In the genomic region with DNA sequence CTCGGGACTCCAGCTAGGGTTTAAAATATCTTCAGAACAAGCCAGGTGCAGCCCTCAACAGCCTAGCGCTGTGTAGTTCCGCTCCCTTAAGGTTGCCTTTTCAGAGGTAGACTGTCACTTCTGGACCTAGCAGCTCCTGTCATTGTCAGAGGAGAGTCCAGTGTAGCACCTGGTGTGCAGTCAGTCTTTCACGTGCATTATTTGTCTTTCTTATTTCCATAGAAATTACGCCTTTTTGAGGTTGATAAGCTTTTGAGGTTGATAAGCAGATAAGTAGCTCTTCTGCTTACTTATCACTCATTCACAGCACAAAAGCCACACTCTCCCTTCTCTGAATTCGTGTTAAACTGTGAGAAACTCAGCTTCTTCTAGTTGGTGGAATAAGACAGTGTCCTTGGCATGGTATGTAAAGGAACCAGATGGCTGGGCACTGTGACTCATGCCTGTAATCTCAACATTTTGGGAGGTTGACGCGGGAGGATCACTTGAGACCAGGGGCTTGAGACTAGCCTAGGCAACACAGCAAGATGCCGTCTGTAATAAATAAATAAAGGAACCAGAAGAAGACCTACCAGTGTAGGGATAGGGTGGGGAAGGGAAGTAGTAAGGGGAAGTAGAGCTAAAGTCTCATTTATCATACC, we compare ENCODE assay signal across 1 cellular context.
TF ChIP-seq lines count a peak whose summit lies in the region.

No MANE protein-coding gene starts in this region.

TF ChIP-seq in K562, 482 proteins besides CTCF, POLR2A, EP300 and RAD21 (continued from another document):
- TF ChIP-seq, protein P1, sequence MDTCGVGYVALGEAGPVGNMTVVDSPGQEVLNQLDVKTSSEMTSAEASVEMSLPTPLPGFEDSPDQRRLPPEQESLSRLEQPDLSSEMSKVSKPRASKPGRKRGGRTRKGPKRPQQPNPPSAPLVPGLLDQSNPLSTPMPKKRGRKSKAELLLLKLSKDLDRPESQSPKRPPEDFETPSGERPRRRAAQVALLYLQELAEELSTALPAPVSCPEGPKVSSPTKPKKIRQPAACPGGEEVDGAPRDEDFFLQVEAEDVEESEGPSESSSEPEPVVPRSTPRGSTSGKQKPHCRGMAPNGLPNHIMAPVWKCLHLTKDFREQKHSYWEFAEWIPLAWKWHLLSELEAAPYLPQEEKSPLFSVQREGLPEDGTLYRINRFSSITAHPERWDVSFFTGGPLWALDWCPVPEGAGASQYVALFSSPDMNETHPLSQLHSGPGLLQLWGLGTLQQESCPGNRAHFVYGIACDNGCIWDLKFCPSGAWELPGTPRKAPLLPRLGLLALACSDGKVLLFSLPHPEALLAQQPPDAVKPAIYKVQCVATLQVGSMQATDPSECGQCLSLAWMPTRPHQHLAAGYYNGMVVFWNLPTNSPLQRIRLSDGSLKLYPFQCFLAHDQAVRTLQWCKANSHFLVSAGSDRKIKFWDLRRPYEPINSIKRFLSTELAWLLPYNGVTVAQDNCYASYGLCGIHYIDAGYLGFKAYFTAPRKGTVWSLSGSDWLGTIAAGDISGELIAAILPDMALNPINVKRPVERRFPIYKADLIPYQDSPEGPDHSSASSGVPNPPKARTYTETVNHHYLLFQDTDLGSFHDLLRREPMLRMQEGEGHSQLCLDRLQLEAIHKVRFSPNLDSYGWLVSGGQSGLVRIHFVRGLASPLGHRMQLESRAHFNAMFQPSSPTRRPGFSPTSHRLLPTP (IDR thresholded peaks at IDR 0.05; ENCODE audit: borderline replicate concordance, extremely low read depth, insufficient read length), result no peak
- 0 out of 4 replicates have a peak, but pooled peaks of 1 of the 2 experiments have one; percentile 20 for TF ChIP-seq NRF1 (conservative IDR thresholded peaks at IDR 0.05 in 1 of 2, IDR thresholded peaks at IDR 0.05 in 1 of 2)
- TF ChIP-seq TRIM28 (IDR thresholded peaks at IDR 0.05), result no peak
- TF ChIP-seq CREM (IDR thresholded peaks at IDR 0.05; ENCODE audit: low read depth), result peak; percentile 60
- TF ChIP-seq FOS (IDR thresholded peaks at IDR 0.05; ENCODE audit: extremely low read depth, insufficient read length), result no peak
- no peak for TF ChIP-seq POLR2AphosphoS2 (IDR thresholded peaks at IDR 0.05; ENCODE audit: low read length)
- TF ChIP-seq NFIC (IDR thresholded peaks at IDR 0.05), result peak; percentile 75
- TF ChIP-seq KDM4B (IDR thresholded peaks at IDR 0.05; ENCODE audit: borderline replicate concordance in 2 of 2, low read depth in 1 of 2), result no peak
- no peak for TF ChIP-seq ZNF79 (CRISPR knock-in tag; IDR thresholded peaks at IDR 0.05; ENCODE audit: low read depth)
- TF ChIP-seq HDAC1 (IDR thresholded peaks at IDR 0.05), result peak; percentile 36 to 52; a peak in 2 of 4 replicates
- TF ChIP-seq SMARCC2 (IDR thresholded peaks at IDR 0.05; ENCODE audit: low read depth), result peak; percentile 77
- peak; percentile 57; the same call in 1 of the 2 replicates for TF ChIP-seq RNF2 (IDR thresholded peaks at IDR 0.05)
- TF ChIP-seq KLF1 (tag; IDR thresholded peaks at IDR 0.05), result no peak
